27 cellular contexts compared by ENCODE assay signal in genomic region chr12:54975272-54975671, GRCh38. TPM values are rescaled to one million over a fixed set of nuclear protein-coding genes. Genes with fewer than 3 reads are reported as not detected.
DNase-seq lines count a peak whose midpoint lies in the region; ATAC-seq lines count a peak whose summit lies in the region.
"Had no signal": no experiment of that assay in that cellular context is flagged by ENCODE, and none has a peak within 500 bp of the region (broad histone marks: within the 10 kb centered on the region; RNA-seq: fewer than 3 reads in every experiment).

No MANE protein-coding gene starts in this region.

- H3K9me3 Mint-ChIP-seq in CD4-positive, alpha-beta memory T cell: no peaks in the 10 kb centered on the region
- H3K9me3 Mint-ChIP-seq in activated T-helper 2 cell treated with anti-CD3 and anti-CD28 coated beads, Interferon-gamma antibody, Interleukin-2, Interleukin-4, amounts not matched to agents 10 μg/mL and 5 μg/mL and 100 μg/mL, durations not matched to agents 14 hours and 24 hours and 36 hours: no peaks in the 10 kb centered on the region
- peaks cover 0 to 4% (median 0%) of the 10 kb centered on the region in 11 donors for H3K9me3 Mint-ChIP-seq in naive thymus-derived CD4-positive, alpha-beta T cell
- H3K9me3 Mint-ChIP-seq: dendritic cell treated with granulocyte-macrophage colony-stimulating factor and Interleukin-4, amounts not matched to agents 40 ng/mL and 50 ng/mL, for 4 days; nephron had no signal

- DNase-seq in Ammon's horn (ENCODE audit: low spot score) (peak; percentile 62), NCI-H526 (lab: John Stamatoyannopoulos, UW) (no peak), NCI-H1092 treated with DMSO at 0.1 percent for 48 hours (lab: John Stamatoyannopoulos, UW) (no peak), NAMALWA (ENCODE audit: low spot score) (no peak)
- no peak for DNase-seq in CD4-positive, alpha-beta memory T cell
- DNase-seq in activated T-helper 2 cell treated with anti-CD3 and anti-CD28 coated beads, Interferon-gamma antibody, Interleukin-2, Interleukin-4, amounts not matched to agents 10 μg/mL and 5 μg/mL and 100 μg/mL, durations not matched to agents 14 hours and 24 hours and 36 hours (ENCODE audit: low spot score): no peak
- DNase-seq in naive thymus-derived CD4-positive, alpha-beta T cell: no peak
- DNase-seq: activated CD4-positive, alpha-beta T cell treated with anti-CD3 and anti-CD28 coated beads, Interleukin-2, amount 50 U/mL, for 48 hours; adrenal gland; GF-D8; left cardiac atrium; mesendoderm; NCI-H1417 treated with DMSO at 0.1 percent for 48 hours; NCI-H2107; NCI-H510A; ovary; right cardiac atrium; SJCRH30; stimulated activated CD4-positive, alpha-beta T cell treated with anti-CD3 and anti-CD28 coated beads, Interleukin-12 subunit alpha, Interleukin-12 subunit beta, amount 100 ng/mL, for 4 hours; uterus had no signal

- H3K27me3 Mint-ChIP-seq in CD4-positive, alpha-beta memory T cell: no peaks in the 10 kb centered on the region
- H3K27me3 Mint-ChIP-seq in activated T-helper 2 cell treated with anti-CD3 and anti-CD28 coated beads, Interferon-gamma antibody, Interleukin-2, Interleukin-4, amounts not matched to agents 10 μg/mL and 5 μg/mL and 100 μg/mL, durations not matched to agents 14 hours and 24 hours and 36 hours (ENCODE audit: low read depth): no peaks in the 10 kb centered on the region
- H3K27me3 Mint-ChIP-seq in naive thymus-derived CD4-positive, alpha-beta T cell: no peaks in the 10 kb centered on the region

- no peak overlapping the region for H3K27ac ChIP-seq in CD4-positive, alpha-beta memory T cell (ENCODE audit: low read depth, low read length)
- peak overlapping the region; percentile 52 for H3K27ac ChIP-seq in naive thymus-derived CD4-positive, alpha-beta T cell (ENCODE audit: low read depth, low read length)
- H3K27ac ChIP-seq: adrenal gland, breast epithelium, SJCRH30, uterus had no signal

- no peak overlapping the region for H3K4me3 ChIP-seq in CD4-positive, alpha-beta memory T cell (ENCODE audit: low read length in 2 of 2)
- no peak overlapping the region for H3K4me3 ChIP-seq in naive thymus-derived CD4-positive, alpha-beta T cell (ENCODE audit: low read length)
- H3K4me3 ChIP-seq: adrenal gland, breast epithelium, HAP-1, ovary, SJCRH30, uterus had no signal

- peaks cover 97% of the 10 kb centered on the region for H3K4me1 ChIP-seq in CD4-positive, alpha-beta memory T cell (ENCODE audit: insufficient read depth, low read length)
- peaks cover 45 to 83% of the 10 kb centered on the region in 2 donors for H3K4me1 ChIP-seq in naive thymus-derived CD4-positive, alpha-beta T cell (ENCODE audit: control insufficient read depth in 2 of 2, insufficient read depth in 2 of 2, low read length in 2 of 2)
- H3K4me1 ChIP-seq: adrenal gland, breast epithelium, HAP-1, SJCRH30, uterus had no signal

- ATAC-seq in naive thymus-derived CD4-positive, alpha-beta T cell: no peak
- ATAC-seq: left cardiac atrium, right cardiac atrium had no signal

- H3K36me3 ChIP-seq in CD4-positive, alpha-beta memory T cell (ENCODE audit: insufficient read depth, low read length): peaks cover 34% of the 10 kb centered on the region
- peaks cover 4 to 35% (median 19%) of the 10 kb centered on the region in 3 experiments for H3K36me3 ChIP-seq in naive thymus-derived CD4-positive, alpha-beta T cell (ENCODE audit: control insufficient read depth in 2 of 3, insufficient read depth in 3 of 3, low read length in 3 of 3)
- H3K36me3 ChIP-seq: adrenal gland, breast epithelium, HAP-1, ovary, SJCRH30, uterus had no signal

- peak overlapping the region; percentile 49 to 99 (median 66) for H3K4me3 Mint-ChIP-seq in CD4-positive, alpha-beta memory T cell
- peak overlapping the region; percentile 60 for H3K4me3 Mint-ChIP-seq in activated T-helper 2 cell treated with anti-CD3 and anti-CD28 coated beads, Interferon-gamma antibody, Interleukin-2, Interleukin-4, amounts not matched to agents 10 μg/mL and 5 μg/mL and 100 μg/mL, durations not matched to agents 14 hours and 24 hours and 36 hours (ENCODE audit: low read depth)
- H3K4me3 Mint-ChIP-seq in naive thymus-derived CD4-positive, alpha-beta T cell: peak overlapping the region; percentile 47 to 98 (median 88)
- H3K4me3 Mint-ChIP-seq: dendritic cell treated with granulocyte-macrophage colony-stimulating factor and Interleukin-4, amounts not matched to agents 40 ng/mL and 50 ng/mL, for 4 days; nephron had no signal

- H3K27me3 ChIP-seq in CD4-positive, alpha-beta memory T cell (ENCODE audit: insufficient read depth, low read length): no peaks in the 10 kb centered on the region
- no peaks in the 10 kb centered on the region for H3K27me3 ChIP-seq in naive thymus-derived CD4-positive, alpha-beta T cell (ENCODE audit: control insufficient read depth in 2 of 2, insufficient read depth in 2 of 2, low read length in 2 of 2)
- H3K27me3 ChIP-seq: adrenal gland, breast epithelium, ovary, uterus had no signal

- peaks cover 84 to 90% of the 10 kb centered on the region in 2 donors for H3K36me3 Mint-ChIP-seq in CD4-positive, alpha-beta memory T cell
- peaks cover 96% of the 10 kb centered on the region for H3K36me3 Mint-ChIP-seq in activated T-helper 2 cell treated with anti-CD3 and anti-CD28 coated beads, Interferon-gamma antibody, Interleukin-2, Interleukin-4, amounts not matched to agents 10 μg/mL and 5 μg/mL and 100 μg/mL, durations not matched to agents 14 hours and 24 hours and 36 hours (ENCODE audit: low read depth)
- peaks cover 28 to 80% (median 75%) of the 10 kb centered on the region in 5 donors for H3K36me3 Mint-ChIP-seq in naive thymus-derived CD4-positive, alpha-beta T cell

- H3K9me3 ChIP-seq in CD4-positive, alpha-beta memory T cell (ENCODE audit: control insufficient read depth in 1 of 2, low read length in 2 of 2): no peaks in the 10 kb centered on the region
- no peaks in the 10 kb centered on the region for H3K9me3 ChIP-seq in naive thymus-derived CD4-positive, alpha-beta T cell (ENCODE audit: control insufficient read depth in 2 of 3, low read length in 3 of 3)
- H3K9me3 ChIP-seq: adrenal gland, breast epithelium, HAP-1, ovary, SJCRH30, uterus had no signal

- intact Hi-C loops in CD4-positive, alpha-beta memory T cell (cut with micrococcal nuclease): loop anchor here (1.0 kb wide), 1 partner anchor 9 kb away; the partner anchor contains the start of gene TESPA1
- intact Hi-C loops in activated T-helper 2 cell treated with anti-CD3 and anti-CD28 coated beads, Interferon-gamma antibody, Interleukin-2, Interleukin-4, amounts not matched to agents 10 μg/mL and 5 μg/mL and 100 μg/mL, durations not matched to agents 14 hours and 24 hours and 36 hours (cut with micrococcal nuclease): loop anchor here (5.0 kb wide), 1 partner anchor 113 kb away; no protein-coding TSS in a partner anchor
- intact Hi-C loops in naive thymus-derived CD4-positive, alpha-beta T cell (cut with micrococcal nuclease): no loop called here

- peaks cover 77 to 100% (median 91%) of the 10 kb centered on the region in 4 donors for H3K4me1 Mint-ChIP-seq in CD4-positive, alpha-beta memory T cell
- peaks cover 88% of the 10 kb centered on the region for H3K4me1 Mint-ChIP-seq in activated T-helper 2 cell treated with anti-CD3 and anti-CD28 coated beads, Interferon-gamma antibody, Interleukin-2, Interleukin-4, amounts not matched to agents 10 μg/mL and 5 μg/mL and 100 μg/mL, durations not matched to agents 14 hours and 24 hours and 36 hours (ENCODE audit: low read depth)
- peaks cover 74 to 100% (median 98%) of the 10 kb centered on the region in 7 donors for H3K4me1 Mint-ChIP-seq in naive thymus-derived CD4-positive, alpha-beta T cell

- H3K27ac Mint-ChIP-seq in CD4-positive, alpha-beta memory T cell: peak overlapping the region; percentile 66 to 95 (median 87)
- peak overlapping the region; percentile 78 for H3K27ac Mint-ChIP-seq in activated T-helper 2 cell treated with anti-CD3 and anti-CD28 coated beads, Interferon-gamma antibody, Interleukin-2, Interleukin-4, amounts not matched to agents 10 μg/mL and 5 μg/mL and 100 μg/mL, durations not matched to agents 14 hours and 24 hours and 36 hours
- H3K27ac Mint-ChIP-seq in naive thymus-derived CD4-positive, alpha-beta T cell: peak overlapping the region; percentile 68 to 98 (median 93)
- H3K27ac Mint-ChIP-seq: dendritic cell treated with granulocyte-macrophage colony-stimulating factor and Interleukin-4, amounts not matched to agents 40 ng/mL and 50 ng/mL, for 4 days; nephron had no signal

- CTCF ChIA-PET in CD4-positive, alpha-beta memory T cell (lab: Charles Lee; ENCODE audit: partially characterized antibody): interaction anchor here (0.8 to 8.5 kb wide), 9 partner anchors 8 to 250 kb away, joined by 3 to 67 read pairs (median 4); partner anchors contain the start of genes MUCL1 and TESPA1
- CTCF ChIA-PET in naive thymus-derived CD4-positive, alpha-beta T cell (lab: Charles Lee): interaction anchor here (1.3 to 3.2 kb wide), 6 partner anchors 9 to 226 kb away, joined by 4 to 14 read pairs (median 8); partner anchors contain the start of gene TESPA1

- POLR2A ChIA-PET in CD4-positive, alpha-beta memory T cell (lab: Charles Lee; ENCODE audit: partially characterized antibody): interaction anchor here (1.5 to 6.0 kb wide), 4 partner anchors 8 to 17 kb away, joined by 5 to 96 read pairs (median 25); partner anchors contain the start of gene TESPA1
- POLR2A ChIA-PET in naive thymus-derived CD4-positive, alpha-beta T cell (lab: Charles Lee): interaction anchor here (0.8 to 15.6 kb wide), 5 partner anchors 10 to 953 kb away, joined by 3 to 309 read pairs (median 10); partner anchors contain the start of genes PYM1 and TESPA1

RNA-seq across cellular contexts. Expression of gene TESPA1, which starts 9.3 kb away (rescaled TPM):
- 100 to 1,000 TPM; 269 to 287 TPM for total RNA-seq in CD4-positive, alpha-beta memory T cell
- polyA plus RNA-seq in CD4-positive, alpha-beta memory T cell: 100 to 1,000 TPM; 105 to 216 TPM
- 179 and 186 TPM in 2 replicates for total RNA-seq in activated T-helper 2 cell treated with anti-CD3 and anti-CD28 coated beads, Interferon-gamma antibody, Interleukin-2, Interleukin-4, amounts not matched to agents 10 μg/mL and 5 μg/mL and 100 μg/mL, durations not matched to agents 14 hours and 24 hours and 36 hours
- total RNA-seq in naive thymus-derived CD4-positive, alpha-beta T cell: 100 to 1,000 TPM; 120 to 301 (median 186) TPM
- polyA plus RNA-seq in naive thymus-derived CD4-positive, alpha-beta T cell: 100 to 1,000 TPM; 183 to 314 TPM
- total RNA-seq: SJCRH30 had no signal

RNA-seq across cellular contexts. Expression of gene NEUROD4, which starts 44.5 kb away (rescaled TPM):
- under 1 TPM in 1 of 2 experiments, not detected in 1; 0.09 TPM for total RNA-seq in CD4-positive, alpha-beta memory T cell
- not detected for polyA plus RNA-seq in CD4-positive, alpha-beta memory T cell
- not detected in 2 replicates for total RNA-seq in activated T-helper 2 cell treated with anti-CD3 and anti-CD28 coated beads, Interferon-gamma antibody, Interleukin-2, Interleukin-4, amounts not matched to agents 10 μg/mL and 5 μg/mL and 100 μg/mL, durations not matched to agents 14 hours and 24 hours and 36 hours
- under 1 TPM in 1 of 5 experiments, not detected in 4; 0.11 TPM for total RNA-seq in naive thymus-derived CD4-positive, alpha-beta T cell
- polyA plus RNA-seq in naive thymus-derived CD4-positive, alpha-beta T cell: not detected
- total RNA-seq: breast epithelium; left cardiac atrium; M059J; ovary; right cardiac atrium; SJCRH30; subcutaneous adipose tissue; T-helper 1 cell treated with Interleukin-12 subunit alpha and Interleukin-12 subunit beta and Interleukin-4 antibody, amounts not matched to agents 30 ng/mL and 1 ng/mL, for 36 hours; uterus had no signal
- polyA plus RNA-seq: ovary, right cardiac atrium had no signal

Comparison
In these comparisons a context has a peak if more than half of its experiments do, and no peak if none do; other contexts are left out.
1. intact Hi-C loops: an anchor here in CD4-positive, alpha-beta memory T cell (1.0 kb wide) and activated T-helper 2 cell treated with anti-CD3 and anti-CD28 coated beads, Interferon-gamma antibody, Interleukin-2, Interleukin-4, amounts not matched to agents 10 μg/mL and 5 μg/mL and 100 μg/mL, durations not matched to agents 14 hours and 24 hours and 36 hours (5.0 kb wide); none called in naive thymus-derived CD4-positive, alpha-beta T cell.